ENCODE assay signal across 26 cellular contexts in the genomic region with DNA sequence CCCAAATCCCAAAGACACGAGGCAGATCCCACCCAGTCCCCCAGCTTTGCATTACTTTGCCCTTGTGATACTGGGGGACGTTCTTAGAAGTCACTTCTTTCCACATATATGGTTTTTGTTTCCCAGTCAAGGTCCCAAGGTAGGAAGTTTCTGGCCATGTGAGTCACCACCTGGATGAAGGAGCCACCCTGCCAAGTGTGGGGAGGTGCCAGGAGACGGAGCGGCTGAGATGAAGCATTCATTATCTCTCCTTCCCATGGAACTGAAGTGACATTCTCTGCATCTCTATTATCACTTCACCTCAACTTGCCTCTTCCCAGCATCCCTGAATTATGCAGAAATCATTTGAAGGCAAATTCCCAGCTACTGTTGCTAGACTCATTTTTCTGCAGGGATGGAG.
"Had no signal": no experiment of that assay in that cellular context is flagged by ENCODE, and none has a peak within 500 bp of the region (broad histone marks: within the 10 kb centered on the region; RNA-seq: fewer than 3 reads in every experiment).

No MANE protein-coding gene starts in this region.

- H2AFZ ChIP-seq: neural progenitor cell had no signal

- H3K4me1 ChIP-seq: stomach, thyroid gland, transverse colon had no signal

- H3K36me3 ChIP-seq: heart left ventricle, left ventricle myocardium inferior, neural progenitor cell, neutrophil, ovary, thyroid gland, transverse colon, upper lobe of right lung had no signal

- H3K4me3 ChIP-seq: heart left ventricle, left ventricle myocardium inferior, lung, neural progenitor cell, ovary, stomach, testis, thyroid gland, transverse colon, upper lobe of right lung had no signal

- DNase-seq: heart left ventricle; hypothalamus; immature natural killer cell; left ventricle myocardium inferior; naive thymus-derived CD8-positive, alpha-beta T cell; occipital lobe; ovary; retina; right cardiac atrium; small intestine; stimulated activated CD4-positive, alpha-beta T cell treated with anti-CD3 and anti-CD28 coated beads, Interleukin-1b, Interleukin-23, amount 100 ng/mL, for 48 hours; stimulated activated CD4-positive, alpha-beta T cell treated with anti-CD3 and anti-CD28 coated beads, Interleukin-2, amount 100 ng/mL, for 48 hours; stimulated activated CD4-positive, alpha-beta T cell treated with anti-CD3 and anti-CD28 coated beads, Interleukin-4, amount 100 ng/mL, for 4 hours; stimulated activated naive B cell treated with anti-CD40 and anti-IgM and Interleukin-4, amounts not matched to agents 10 μg/mL and 1 μg/mL and 100 μg/mL, for 72 hours; stimulated activated naive CD8-positive, alpha-beta T cell treated with anti-CD3 and anti-CD28 coated beads, Interleukin-15, Interleukin-2, amounts not matched to agents 100 U/mL and 50 U/mL, for 24 hours; stomach; testis; thyroid gland; transverse colon; upper lobe of right lung had no signal

- H3K9me3 ChIP-seq: heart left ventricle, left ventricle myocardium inferior, neutrophil, ovary, stomach, testis, thyroid gland, transverse colon, upper lobe of right lung had no signal

- H3K27ac ChIP-seq: heart left ventricle, left ventricle myocardium inferior, neural progenitor cell, neutrophil, ovary, stomach, testis, thyroid gland, transverse colon, upper lobe of right lung had no signal

- FAIRE-seq: islet of Langerhans, small intestine, urothelium cell line had no signal

- ATAC-seq: heart left ventricle; naive thymus-derived CD8-positive, alpha-beta T cell; right cardiac atrium; sciatic nerve; stimulated activated naive B cell treated with anti-CD40 and anti-IgM and Interleukin-4, amounts not matched to agents 10 μg/mL and 1 μg/mL and 100 μg/mL, for 72 hours; stimulated activated naive CD8-positive, alpha-beta T cell treated with anti-CD3 and anti-CD28 coated beads, Interleukin-15, Interleukin-2, amounts not matched to agents 100 U/mL and 50 U/mL, for 24 hours; upper lobe of right lung had no signal

- H3K9ac ChIP-seq: neural progenitor cell had no signal

- H3K27me3 ChIP-seq: heart left ventricle, neural progenitor cell, neutrophil, ovary, stomach, testis, thyroid gland, transverse colon, upper lobe of right lung had no signal
